ENCODE assay signal across 19 cellular contexts in genomic region chr3:176403531-176403930, GRCh38.
"Had no signal": no experiment of that assay in that cellular context is flagged by ENCODE, and none has a peak within 500 bp of the region (broad histone marks: within the 10 kb centered on the region; RNA-seq: fewer than 3 reads in every experiment).

No MANE protein-coding gene starts in this region.

- ATAC-seq: Panc1 had no signal

- H3K36me3 ChIP-seq: MG63, SJSA1 had no signal

- H3K27ac ChIP-seq: RWPE1, SJSA1, SK-N-MC had no signal

- H3K27me3 ChIP-seq: MG63, SJSA1 had no signal

- H3K4me3 ChIP-seq: MG63, SJSA1, SK-N-MC had no signal

- DNase-seq: KBM-7, MG63, NCI-H1092, NCI-H1105 treated with DMSO at 0.1 percent for 48 hours, NCI-H1417 treated with DMSO at 0.1 percent for 48 hours, NCI-H146, NCI-H1694 treated with DMSO at 0.1 percent for 48 hours, NCI-H1930, NCI-H2081, NCI-H2107, NCI-H2227 treated with DMSO at 0.1 percent for 48 hours, NCI-H524, NCI-H526 treated with DMSO at 0.1 percent for 48 hours, NCI-H748 treated with DMSO at 0.1 percent for 48 hours, SHP77 had no signal

- H3K9me3 ChIP-seq: MG63, SJSA1 had no signal

- H3K4me1 ChIP-seq: SJSA1 had no signal
